Comparison of ENCODE assay signal across 9 cellular contexts in the genomic region with DNA sequence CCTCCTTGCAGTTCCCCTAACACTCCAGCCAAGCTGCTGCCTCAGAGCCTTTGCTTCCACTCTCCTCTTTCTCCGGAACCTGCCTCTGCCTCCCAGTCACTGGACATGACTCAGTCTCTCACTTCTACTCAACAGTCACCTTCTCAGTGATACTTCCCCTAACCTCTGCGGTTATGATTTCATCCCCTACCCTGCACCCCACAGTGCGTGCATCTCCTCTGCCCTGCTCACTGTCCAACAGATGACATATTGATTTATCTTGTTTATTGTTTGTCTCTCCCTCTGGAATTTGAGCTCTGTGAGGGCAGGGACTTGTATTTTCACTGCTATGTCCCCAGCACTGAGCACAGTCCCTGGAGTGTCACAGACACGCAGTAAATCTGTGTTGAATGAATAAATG.
DNase-seq lines count a peak whose midpoint lies in the region; ATAC-seq and TF ChIP-seq lines count a peak whose summit lies in the region.
"Had no signal": no experiment of that assay in that cellular context is flagged by ENCODE, and none has a peak within 500 bp of the region (broad histone marks: within the 10 kb centered on the region; RNA-seq: fewer than 3 reads in every experiment).

No MANE protein-coding gene starts in this region.

- peak overlapping the region; percentile 43 to 74 for H3K4me3 Mint-ChIP-seq in activated T-cell treated with anti-CD3 and anti-CD28 coated beads, Interleukin-2, amount 50 U/mL, for 72 hours
- H3K4me3 Mint-ChIP-seq in memory B cell (peak overlapping the region; percentile 11), CD14-positive monocyte (peak overlapping the region in 1 of 2 donors; percentile 12), HFFc6 (no peak overlapping the region)
- H3K4me3 Mint-ChIP-seq: type B pancreatic cell had no signal

- ATAC-seq in activated T-cell treated with anti-CD3 and anti-CD28 coated beads, Interleukin-2, amount 50 U/mL, for 72 hours (replicated peaks in 1 of 2), result peak; percentile 96 to 97
- ATAC-seq in memory B cell (ENCODE audit: low read depth), result no peak

- H3K9me3 Mint-ChIP-seq in activated T-cell treated with anti-CD3 and anti-CD28 coated beads, Interleukin-2, amount 50 U/mL, for 72 hours, result no peaks in the 10 kb centered on the region
- H3K9me3 Mint-ChIP-seq in memory B cell (no peaks in the 10 kb centered on the region), CD14-positive monocyte (peaks cover 0 to 8% (median 0%) of the 10 kb centered on the region in 7 donors), HFFc6 (no peaks in the 10 kb centered on the region)
- H3K9me3 Mint-ChIP-seq: type B pancreatic cell had no signal

- no peaks in the 10 kb centered on the region for H3K36me3 Mint-ChIP-seq in activated T-cell treated with anti-CD3 and anti-CD28 coated beads, Interleukin-2, amount 50 U/mL, for 72 hours (ENCODE audit: insufficient read depth in 2 of 2)
- H3K36me3 Mint-ChIP-seq in memory B cell (no peaks in the 10 kb centered on the region), CD14-positive monocyte (no peaks in the 10 kb centered on the region), HFFc6 (ENCODE audit: low read depth) (no peaks in the 10 kb centered on the region)
- H3K36me3 Mint-ChIP-seq: type B pancreatic cell had no signal

- TF ChIP-seq CTCF in CD14-positive monocyte (IDR thresholded peaks at IDR 0.05) (no peak), HFFc6 (IDR thresholded peaks at IDR 0.05) (no peak)

- peaks cover 25% of the 10 kb centered on the region for H3K27me3 Mint-ChIP-seq in activated T-cell treated with anti-CD3 and anti-CD28 coated beads, Interleukin-2, amount 50 U/mL, for 72 hours (ENCODE audit: low read depth)
- H3K27me3 Mint-ChIP-seq in memory B cell (peaks cover 21% of the 10 kb centered on the region), CD14-positive monocyte (ENCODE audit: low read depth in 3 of 3) (peaks cover 29 to 43% (median 33%) of the 10 kb centered on the region in 3 donors), HFFc6 (ENCODE audit: insufficient read depth) (peaks cover 3% of the 10 kb centered on the region; the same call in 1 of the 2 replicates)

- no peak overlapping the region for H3K27ac Mint-ChIP-seq in activated T-cell treated with anti-CD3 and anti-CD28 coated beads, Interleukin-2, amount 50 U/mL, for 72 hours
- no peak overlapping the region for H3K27ac Mint-ChIP-seq in memory B cell
- no peak overlapping the region for H3K27ac Mint-ChIP-seq in CD14-positive monocyte
- H3K27ac Mint-ChIP-seq in HFFc6, result no peak overlapping the region
- H3K27ac Mint-ChIP-seq: type B pancreatic cell had no signal

- peaks cover 32% of the 10 kb centered on the region for H3K4me1 Mint-ChIP-seq in activated T-cell treated with anti-CD3 and anti-CD28 coated beads, Interleukin-2, amount 50 U/mL, for 72 hours (ENCODE audit: low read depth)
- peaks cover 8% of the 10 kb centered on the region for H3K4me1 Mint-ChIP-seq in memory B cell
- peaks cover 18% of the 10 kb centered on the region for H3K4me1 Mint-ChIP-seq in CD14-positive monocyte
- no peaks in the 10 kb centered on the region for H3K4me1 Mint-ChIP-seq in HFFc6 (ENCODE audit: low read depth)

- DNase-seq in stimulated activated naive CD4-positive, alpha-beta T cell treated with Interleukin-2 at 50 U/mL for 16 hours (lab: John Stamatoyannopoulos, UW), result peak; percentile 5
- no peak for DNase-seq in stimulated activated naive CD4-positive, alpha-beta T cell (lab: John Stamatoyannopoulos, UW)
- peak; percentile 38 to 47 for DNase-seq in activated T-cell treated with anti-CD3 and anti-CD28 coated beads, Interleukin-2, amount 50 U/mL, for 72 hours
- DNase-seq in memory B cell (ENCODE audit: low spot score in 2 of 2) (no peak), CD14-positive monocyte (ENCODE audit: low spot score) (no peak), activated gamma-delta T cell treated with Interleukin-2 at 50 U/mL for 16 hours (no peak), HFFc6 (no peak)
- DNase-seq: effector CD4-positive, alpha-beta T cell had no signal

- intact Hi-C loops in CD14-positive monocyte (cut with micrococcal nuclease), result no loop called here

Comparison
In these comparisons a context has a peak if more than half of its experiments do, and no peak if none do; other contexts are left out.
1. DNase-seq: peak in stimulated activated naive CD4-positive, alpha-beta T cell treated with Interleukin-2 at 50 U/mL for 16 hours (single experiment) and activated T-cell treated with anti-CD3 and anti-CD28 coated beads, Interleukin-2, amount 50 U/mL, for 72 hours (2 of 2); none in stimulated activated naive CD4-positive, alpha-beta T cell (0 of 6), memory B cell (0 of 2), CD14-positive monocyte (single experiment), activated gamma-delta T cell treated with Interleukin-2 at 50 U/mL for 16 hours (single experiment) and HFFc6 (single experiment).